ENCODE assay signal across 8 cellular contexts in genomic region chr1:153545067-153546055, GRCh38.
DNase-seq lines count a peak whose midpoint lies in the region; ATAC-seq lines count a peak whose summit lies in the region.

Gene S100A4 (minus strand): TSS chr1:153545806. CDS start chr1:153544794, 1,012 bp downstream.

- ATAC-seq in HG02938 (IDR thresholded peaks at IDR 0.05; ENCODE audit: unreplicated experiment) (peak; percentile 40), HG03378 (IDR thresholded peaks at IDR 0.05; ENCODE audit: unreplicated experiment) (no peak)
- ATAC-seq in activated CD4-positive, CD25-positive, alpha-beta regulatory T cell treated with anti-CD3 and anti-CD28 coated beads, Interleukin-2, amount 50 U/mL, for 24 hours, result peak; percentile 87 to 93

- no peaks in the 10 kb centered on the region for H3K27me3 ChIP-seq in layer of hippocampus (ENCODE audit: control insufficient read depth, insufficient read depth, low read length)

- peak within 1 kb of the TSS; percentile 32 for H3K27ac ChIP-seq in layer of hippocampus (ENCODE audit: low read depth, low read length)

- DNase-seq in DMS53 treated with DMSO at 0.1 percent for 48 hours (lab: John Stamatoyannopoulos, UW; ENCODE audit: unreplicated experiment) (peak; percentile 37), NCI-H446 treated with DMSO at 0.1 percent for 48 hours (lab: John Stamatoyannopoulos, UW) (peak; percentile 95), cerebellar cortex (ENCODE audit: low spot score) (peak; percentile 88)
- DNase-seq in stimulated activated CD4-positive, alpha-beta T cell treated with anti-CD3 and anti-CD28 coated beads, Interleukin-1b, Interleukin-23, amount 100 ng/mL, for 24 hours (ENCODE audit: low read depth in 4 of 4, low spot score in 1 of 4), result peak; percentile 70 to 94 (median 86)

Comparison
In these comparisons a context has a peak if more than half of its experiments do, and no peak if none do; other contexts are left out.
1. DNase-seq: peak in every context shown above with its lines; median percentile 95 in NCI-H446 treated with DMSO at 0.1 percent for 48 hours; 88 in cerebellar cortex; 86 in stimulated activated CD4-positive, alpha-beta T cell treated with anti-CD3 and anti-CD28 coated beads, Interleukin-1b, Interleukin-23, amount 100 ng/mL, for 24 hours; 37 in DMS53 treated with DMSO at 0.1 percent for 48 hours.